14 cellular contexts compared by ENCODE assay signal in the genomic region with DNA sequence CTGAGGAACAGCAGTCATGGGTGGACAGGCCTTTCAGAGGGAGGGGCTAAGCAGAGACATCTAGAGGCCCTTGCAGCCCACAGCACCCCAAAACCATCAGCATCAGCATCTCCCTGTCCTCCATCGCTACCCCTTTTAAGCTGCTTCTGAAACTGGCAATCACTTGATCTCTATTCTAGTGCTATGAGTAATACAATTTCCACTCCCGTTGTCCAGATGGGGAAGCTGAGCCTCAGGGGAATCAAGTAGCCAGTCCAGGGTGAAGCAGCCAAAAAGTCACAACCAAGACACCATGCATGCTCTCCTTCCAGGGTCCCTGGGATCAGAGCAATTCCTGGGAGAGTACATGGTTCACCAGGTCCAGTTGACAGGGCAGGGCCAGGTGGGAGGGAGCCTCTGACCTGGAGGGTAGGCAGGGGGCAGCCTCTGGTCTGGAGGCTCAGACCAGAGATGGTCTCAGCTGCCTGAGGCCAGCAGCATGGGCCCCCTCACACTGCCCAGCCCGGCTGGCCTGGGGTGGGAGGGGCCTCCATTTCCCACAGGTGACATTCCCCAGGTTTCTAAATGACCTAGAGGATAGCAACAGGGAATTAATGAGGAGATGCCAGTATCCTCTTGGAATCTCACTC. TPM values are rescaled to one million over a fixed set of nuclear protein-coding genes. Genes with fewer than 3 reads are reported as not detected.
DNase-seq lines count a peak whose midpoint lies in the region; ATAC-seq, FAIRE-seq and TF ChIP-seq lines count a peak whose summit lies in the region.
"Had no signal": no experiment of that assay in that cellular context is flagged by ENCODE, and none has a peak within 500 bp of the region (broad histone marks: within the 10 kb centered on the region; RNA-seq: fewer than 3 reads in every experiment).

No MANE protein-coding gene starts in this region.

- H3K27me3 Mint-ChIP-seq in H9 (ENCODE audit: low read depth) (no peaks in the 10 kb centered on the region), glutamatergic neuron (ENCODE audit: unreplicated experiment) (peaks cover 9% of the 10 kb centered on the region)
- H3K27me3 Mint-ChIP-seq: activated CD4-positive, alpha-beta T cell treated with anti-CD3 and anti-CD28 coated beads for 36 hours; IgD-negative memory B cell had no signal

- ATAC-seq in GM19328 (IDR thresholded peaks at IDR 0.05; ENCODE audit: unreplicated experiment), result no peak
- ATAC-seq: activated CD4-positive, alpha-beta T cell treated with anti-CD3 and anti-CD28 coated beads for 36 hours had no signal

- no peaks in the 10 kb centered on the region for H3K27me3 ChIP-seq in H9 (ENCODE audit: insufficient read depth, low read length)
- H3K27me3 ChIP-seq in stomach smooth muscle (ENCODE audit: control insufficient read depth in 1 of 2, insufficient read depth in 2 of 2, low read length in 2 of 2), result no peaks in the 10 kb centered on the region

- H3K18ac ChIP-seq in H9 (ENCODE audit: insufficient read length, low read depth, low read length), result no peak overlapping the region

- FAIRE-seq in GM12891 (lab: Jason Lieb, UNC), result no peak

- no peak overlapping the region for H3K4ac ChIP-seq in H9 (ENCODE audit: low read depth, low read length)

- no peak overlapping the region for H2AFZ ChIP-seq in H9 (ENCODE audit: low read length)

- no CpG with 5 or more reads among the region's 3 CpGs for WGBS in H9 (ENCODE audit: extremely low coverage, insufficient read length, low lambda C conversion rate)

- no peak overlapping the region for H3T11ph ChIP-seq in H9 (ENCODE audit: low read length)

- no peak overlapping the region for H2BK12ac ChIP-seq in H9 (ENCODE audit: insufficient read length, low read depth, low read length)

- no peak overlapping the region for H2AK5ac ChIP-seq in H9 (ENCODE audit: insufficient read length, low read length)

- no peaks in the 10 kb centered on the region for H3K4me1 ChIP-seq in H9 (ENCODE audit: insufficient read depth, low read length)
- H3K4me1 ChIP-seq in stomach smooth muscle (ENCODE audit: control insufficient read depth, insufficient read depth, low read length), result peaks cover 49% of the 10 kb centered on the region

- H4K5ac ChIP-seq in H9 (ENCODE audit: insufficient read length, low read depth, low read length), result no peak overlapping the region

- H2BK15ac ChIP-seq in H9 (ENCODE audit: low read depth, low read length), result no peak overlapping the region

- H3K36me3 ChIP-seq in stomach smooth muscle (ENCODE audit: control insufficient read depth in 2 of 2, insufficient read depth in 2 of 2, low read length in 2 of 2), result peaks cover 0 to 3% of the 10 kb centered on the region in 2 donors

- H3K27ac ChIP-seq in H9 (ENCODE audit: insufficient read length, low read depth, low read length) (no peak overlapping the region), stomach smooth muscle (ENCODE audit: low read length) (peak overlapping the region; percentile 90)

- no peaks in the 10 kb centered on the region; a peak in 1 of 5 replicates for H3K9me3 Mint-ChIP-seq in H9
- H3K9me3 Mint-ChIP-seq in glutamatergic neuron (ENCODE audit: unreplicated experiment), result peaks cover 11% of the 10 kb centered on the region
- H3K9me3 Mint-ChIP-seq: activated T-helper 1 cell treated with anti-CD3 and anti-CD28 coated beads, Interleukin-12 subunit alpha, Interleukin-12 subunit beta, Interleukin-2, Interleukin-4 antibody, amounts not matched to agents 30 ng/mL and 10 ng/mL and 1 ng/mL, durations not matched to agents 14 hours and 24 hours and 36 hours; IgD-negative memory B cell had no signal

- no peak for TF ChIP-seq POLR2A in GM12891 (IDR thresholded peaks at IDR 0.05; ENCODE audit: low read depth, low read length)

- no peak overlapping the region for H4K91ac ChIP-seq in H9 (ENCODE audit: insufficient read length, low read depth, low read length)

- no peak overlapping the region for H2BK20ac ChIP-seq in H9 (ENCODE audit: low read depth, low read length, poor library complexity, severe bottlenecking)

- no peak overlapping the region for H3K23ac ChIP-seq in H9 (ENCODE audit: insufficient read length, low read depth, low read length)

- H3K9me3 ChIP-seq in H9 (ENCODE audit: control insufficient read depth, low read depth, low read length) (no peaks in the 10 kb centered on the region), stomach smooth muscle (ENCODE audit: control insufficient read depth in 2 of 2, low read length in 2 of 2) (no peaks in the 10 kb centered on the region)

- H4K20me1 ChIP-seq in H9 (ENCODE audit: control insufficient read depth, insufficient read depth, insufficient read length), result no peaks in the 10 kb centered on the region

- no peak overlapping the region for H3K4me2 ChIP-seq in H9 (ENCODE audit: insufficient read depth, insufficient read length, low read length)

- H2BK5ac ChIP-seq in H9 (ENCODE audit: insufficient read length, low read length), result no peak overlapping the region

- H3K27ac Mint-ChIP-seq in H9 (peak overlapping the region in 2 of 3 experiments; percentile 82 to 92; a peak in 3 of 7 replicates), glutamatergic neuron (ENCODE audit: unreplicated experiment) (peak overlapping the region; percentile 72)
- H3K27ac Mint-ChIP-seq: activated CD4-positive, alpha-beta T cell treated with anti-CD3 and anti-CD28 coated beads for 36 hours; activated T-helper 1 cell treated with anti-CD3 and anti-CD28 coated beads, Interleukin-12 subunit alpha, Interleukin-12 subunit beta, Interleukin-2, Interleukin-4 antibody, amounts not matched to agents 30 ng/mL and 10 ng/mL and 1 ng/mL, durations not matched to agents 14 hours and 24 hours and 36 hours; IgD-negative memory B cell had no signal

- no peak overlapping the region for H3K4me3 Mint-ChIP-seq in H9
- H3K4me3 Mint-ChIP-seq in glutamatergic neuron (ENCODE audit: unreplicated experiment), result peak overlapping the region; percentile 46
- H3K4me3 Mint-ChIP-seq: activated CD4-positive, alpha-beta T cell treated with anti-CD3 and anti-CD28 coated beads for 36 hours; activated T-helper 1 cell treated with anti-CD3 and anti-CD28 coated beads, Interleukin-12 subunit alpha, Interleukin-12 subunit beta, Interleukin-2, Interleukin-4 antibody, amounts not matched to agents 30 ng/mL and 10 ng/mL and 1 ng/mL, durations not matched to agents 14 hours and 24 hours and 36 hours had no signal

- no peak for TF ChIP-seq CTCF in H9 (conservative IDR thresholded peaks at IDR 0.05)
- no peak for TF ChIP-seq CTCF in cardiac fibroblast (IDR thresholded peaks at IDR 0.05; ENCODE audit: low read depth, low read length)
- no peak for TF ChIP-seq CTCF in glutamatergic neuron (IDR thresholded peaks at IDR 0.05; ENCODE audit: partially characterized antibody, unreplicated experiment)

- no peak for DNase-seq in H9
- DNase-seq in cardiac fibroblast (ENCODE audit: low read depth in 2 of 2), result peak; percentile 46 to 74
- DNase-seq in glutamatergic neuron, result no peak
- no peak for DNase-seq in GM12891 (ENCODE audit: insufficient read length, low spot score)
- no peak for DNase-seq in NCI-H2196 treated with DMSO at 0.1 percent for 48 hours (lab: John Stamatoyannopoulos, UW; ENCODE audit: unreplicated experiment)
- DNase-seq: activated CD4-positive, alpha-beta T cell treated with anti-CD3 and anti-CD28 coated beads for 36 hours; COR-L47; kidney glomerular epithelial cell; OCI-M1; T-helper 1 cell had no signal

- H3K4me1 Mint-ChIP-seq in H9 (peaks cover 15 to 29% of the 10 kb centered on the region in 2 experiments), glutamatergic neuron (ENCODE audit: low read depth, unreplicated experiment) (peaks cover 38% of the 10 kb centered on the region)

- H3K56ac ChIP-seq in H9 (ENCODE audit: insufficient read length, low read depth, low read length), result no peak overlapping the region

- peaks cover 21 to 31% (median 24%) of the 10 kb centered on the region in 3 experiments; a peak in 6 of 7 replicates for H3K36me3 Mint-ChIP-seq in H9 (ENCODE audit: insufficient read depth in 1 of 3, low read depth in 3 of 3)
- no peaks in the 10 kb centered on the region for H3K36me3 Mint-ChIP-seq in glutamatergic neuron (ENCODE audit: unreplicated experiment)

- no peak overlapping the region for H4K8ac ChIP-seq in H9 (replicated peaks; ENCODE audit: insufficient read length, low read depth, low read length)

- no peak overlapping the region for H3K9ac ChIP-seq in H9 (ENCODE audit: extremely low read depth, insufficient read length, low read length)
- H3K9ac ChIP-seq in stomach smooth muscle (ENCODE audit: low read length in 2 of 2), result no peak overlapping the region

- no peak overlapping the region for H3K4me3 ChIP-seq in cardiac fibroblast (replicated peaks in 1 of 2; ENCODE audit: low read depth in 2 of 2, low read length in 2 of 2)
- no peak overlapping the region for H3K4me3 ChIP-seq in stomach smooth muscle (ENCODE audit: low read length in 2 of 2)

- no peaks in the 10 kb centered on the region for H3K23me2 ChIP-seq in H9 (ENCODE audit: insufficient read length, low read depth, low read length, poor library complexity, severe bottlenecking)

- 0 out of 2 replicates have a peak overlapping the region, but pooled peaks have one; percentile 8 for H3K14ac ChIP-seq in H9 (ENCODE audit: insufficient read depth, low read length)

- H3K79me1 ChIP-seq in H9 (ENCODE audit: insufficient read depth, low read depth, low read length, poor library complexity, severe bottlenecking), result peaks cover 2% of the 10 kb centered on the region

- no peak overlapping the region for H2BK120ac ChIP-seq in H9 (ENCODE audit: low read depth, low read length, poor library complexity, severe bottlenecking)

- H3K79me2 ChIP-seq in H9 (ENCODE audit: insufficient read depth, low read length), result peaks cover 3% of the 10 kb centered on the region; the same call in 1 of the 2 replicates

TF ChIP-seq in GM12891, 5 proteins besides CTCF, POLR2A, EP300 and RAD21:
- TF ChIP-seq SPI1 (IDR thresholded peaks at IDR 0.05; ENCODE audit: low read depth, low read length) (no peak), PAX5 (IDR thresholded peaks at IDR 0.05; ENCODE audit: insufficient read depth, low read length, severe bottlenecking) (no peak), TAF1 (IDR thresholded peaks at IDR 0.05; ENCODE audit: low read depth, low read length) (no peak), POLR2AphosphoS5 (IDR thresholded peaks at IDR 0.05; ENCODE audit: low read depth, low read length) (no peak), POU2F2 (IDR thresholded peaks at IDR 0.05; ENCODE audit: low read depth, low read length) (no peak)

RNA-seq across cellular contexts. Expression of a gene that starts 30.0 kb away (rescaled TPM):
- total RNA-seq in H9 (2021), result 18.2 and 18.4 TPM in 2 replicates
- 45.1 TPM for total RNA-seq in glutamatergic neuron (ENCODE audit: unreplicated experiment)
- polyA plus RNA-seq in GM12891 (2012; ENCODE audit: low read depth, missing spikeins), result 0.69 TPM

Comparison
In these comparisons a context has a peak if more than half of its experiments do, and no peak if none do; other contexts are left out.
1. DNase-seq: peak in cardiac fibroblast (2 of 2); none in H9 (single experiment), glutamatergic neuron (single experiment), GM12891 (single experiment) and NCI-H2196 treated with DMSO at 0.1 percent for 48 hours (single experiment).